ENCODE assay signal across 9 cellular contexts in the genomic region with DNA sequence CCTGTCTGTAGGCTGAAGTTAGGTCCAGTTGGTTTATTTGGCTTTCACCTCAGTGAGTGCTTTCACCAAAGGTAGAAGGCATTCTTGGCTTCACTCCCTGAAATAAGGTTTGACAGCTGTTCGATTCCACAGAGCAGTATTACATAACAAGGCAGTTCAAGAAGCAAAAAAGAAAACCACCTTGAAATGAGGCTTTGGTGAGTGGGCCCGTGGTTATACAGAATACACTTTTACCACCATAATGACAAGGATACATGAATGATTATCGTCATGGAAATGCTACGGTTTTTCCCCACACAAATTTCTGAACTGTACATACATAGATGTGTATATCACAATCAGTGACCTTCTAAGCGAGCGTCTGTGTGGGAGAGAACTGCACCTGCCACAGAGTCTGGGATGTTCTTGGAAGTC.
DNase-seq lines count a peak whose midpoint lies in the region; ATAC-seq and TF ChIP-seq lines count a peak whose summit lies in the region.
"Had no signal": no experiment of that assay in that cellular context is flagged by ENCODE, and none has a peak within 500 bp of the region (broad histone marks: within the 10 kb centered on the region; RNA-seq: fewer than 3 reads in every experiment).

No MANE protein-coding gene starts in this region.

- H3K27ac Mint-ChIP-seq in HFFc6 (peak overlapping the region; percentile 90), brain (peak overlapping the region in 4 of 5 experiments; percentile 15 to 89 (median 51)), osteocyte (ENCODE audit: unreplicated experiment) (no peak overlapping the region)

- TF ChIP-seq CTCF in HFFc6 (IDR thresholded peaks at IDR 0.05) (no peak), brain (conservative IDR thresholded peaks at IDR 0.05) (no peak), osteocyte (IDR thresholded peaks at IDR 0.05) (no peak), GM20000 (IDR thresholded peaks at IDR 0.05; ENCODE audit: extremely low read depth, missing control alignments) (no peak)

- DNase-seq in activated CD4-positive, CD25-positive, alpha-beta regulatory T cell (lab: John Stamatoyannopoulos, UW): no peak
- DNase-seq in HFFc6: no peak
- DNase-seq in osteocyte (ENCODE audit: extremely low spot score, unreplicated experiment): no peak
- DNase-seq in epidermal melanocyte (ENCODE audit: insufficient read length, low spot score): no peak
- DNase-seq in GM20000 (ENCODE audit: low spot score): no peak
- DNase-seq in NCI-H774 (lab: John Stamatoyannopoulos, UW): no peak
- DNase-seq: midbrain had no signal

- H3K4me1 Mint-ChIP-seq in HFFc6 (ENCODE audit: low read depth): peaks cover 67% of the 10 kb centered on the region
- H3K4me1 Mint-ChIP-seq in brain: peaks cover 74% of the 10 kb centered on the region
- H3K4me1 Mint-ChIP-seq in osteocyte (ENCODE audit: unreplicated experiment): peaks cover 66% of the 10 kb centered on the region

- H3K27me3 Mint-ChIP-seq in HFFc6 (ENCODE audit: insufficient read depth): no peaks in the 10 kb centered on the region
- no peaks in the 10 kb centered on the region for H3K27me3 Mint-ChIP-seq in brain
- H3K27me3 Mint-ChIP-seq in osteocyte (ENCODE audit: unreplicated experiment): no peaks in the 10 kb centered on the region

- no peaks in the 10 kb centered on the region for H3K9me3 Mint-ChIP-seq in HFFc6
- H3K9me3 Mint-ChIP-seq in brain: no peaks in the 10 kb centered on the region
- H3K9me3 Mint-ChIP-seq in osteocyte (ENCODE audit: unreplicated experiment): no peaks in the 10 kb centered on the region

- peak overlapping the region; percentile 98 for H3K4me3 Mint-ChIP-seq in HFFc6
- H3K4me3 Mint-ChIP-seq in brain: peak overlapping the region; percentile 16 to 88 (median 66)
- H3K4me3 Mint-ChIP-seq in osteocyte (ENCODE audit: unreplicated experiment): peak overlapping the region; percentile 30

- ATAC-seq in activated CD4-positive, CD25-positive, alpha-beta regulatory T cell treated with anti-CD3 and anti-CD28 coated beads, Interleukin-2, amount 50 U/mL, for 24 hours: peak; percentile 35 to 43

- no peaks in the 10 kb centered on the region; the same call in 1 of the 2 replicates for H3K36me3 Mint-ChIP-seq in HFFc6 (ENCODE audit: low read depth)
- H3K36me3 Mint-ChIP-seq in brain: no peaks in the 10 kb centered on the region
- H3K36me3 Mint-ChIP-seq in osteocyte (ENCODE audit: unreplicated experiment): no peaks in the 10 kb centered on the region

Comparison
In these comparisons a context has a peak if more than half of its experiments do, and no peak if none do; other contexts are left out.
1. H3K4me3 Mint-ChIP-seq: peak in every context shown above with its lines; median percentile 98 in HFFc6; 66 in brain; 30 in osteocyte.